Comparison of ENCODE assay signal across 2 cellular contexts in genomic region chr10:42744134-42744701, GRCh38.
TF ChIP-seq lines count a peak whose summit lies in the region.

No MANE protein-coding gene starts in this region.

TF ChIP-seq in SK-N-SH, 30 proteins besides CTCF, POLR2A, EP300 and RAD21:
- TF ChIP-seq MEF2A (IDR thresholded peaks at IDR 0.05; ENCODE audit: borderline replicate concordance, low read depth) (no peak), GATA2 (CRISPR knock-in tag; IDR thresholded peaks at IDR 0.05) (no peak), TCF12 (IDR thresholded peaks at IDR 0.05) (no peak), SIN3A (IDR thresholded peaks at IDR 0.05; ENCODE audit: borderline replicate concordance, low read depth, low read length) (no peak), MXI1 (IDR thresholded peaks at IDR 0.05; ENCODE audit: low read depth, low read length) (no peak), SMC3 (IDR thresholded peaks at IDR 0.05; ENCODE audit: low read depth, low read length) (no peak), USF2 (IDR thresholded peaks at IDR 0.05; ENCODE audit: borderline replicate concordance, low read depth, low read length) (no peak), JUND (IDR thresholded peaks at IDR 0.05) (no peak), PBX3 (IDR thresholded peaks at IDR 0.05) (no peak)
- TF ChIP-seq, protein P1, sequence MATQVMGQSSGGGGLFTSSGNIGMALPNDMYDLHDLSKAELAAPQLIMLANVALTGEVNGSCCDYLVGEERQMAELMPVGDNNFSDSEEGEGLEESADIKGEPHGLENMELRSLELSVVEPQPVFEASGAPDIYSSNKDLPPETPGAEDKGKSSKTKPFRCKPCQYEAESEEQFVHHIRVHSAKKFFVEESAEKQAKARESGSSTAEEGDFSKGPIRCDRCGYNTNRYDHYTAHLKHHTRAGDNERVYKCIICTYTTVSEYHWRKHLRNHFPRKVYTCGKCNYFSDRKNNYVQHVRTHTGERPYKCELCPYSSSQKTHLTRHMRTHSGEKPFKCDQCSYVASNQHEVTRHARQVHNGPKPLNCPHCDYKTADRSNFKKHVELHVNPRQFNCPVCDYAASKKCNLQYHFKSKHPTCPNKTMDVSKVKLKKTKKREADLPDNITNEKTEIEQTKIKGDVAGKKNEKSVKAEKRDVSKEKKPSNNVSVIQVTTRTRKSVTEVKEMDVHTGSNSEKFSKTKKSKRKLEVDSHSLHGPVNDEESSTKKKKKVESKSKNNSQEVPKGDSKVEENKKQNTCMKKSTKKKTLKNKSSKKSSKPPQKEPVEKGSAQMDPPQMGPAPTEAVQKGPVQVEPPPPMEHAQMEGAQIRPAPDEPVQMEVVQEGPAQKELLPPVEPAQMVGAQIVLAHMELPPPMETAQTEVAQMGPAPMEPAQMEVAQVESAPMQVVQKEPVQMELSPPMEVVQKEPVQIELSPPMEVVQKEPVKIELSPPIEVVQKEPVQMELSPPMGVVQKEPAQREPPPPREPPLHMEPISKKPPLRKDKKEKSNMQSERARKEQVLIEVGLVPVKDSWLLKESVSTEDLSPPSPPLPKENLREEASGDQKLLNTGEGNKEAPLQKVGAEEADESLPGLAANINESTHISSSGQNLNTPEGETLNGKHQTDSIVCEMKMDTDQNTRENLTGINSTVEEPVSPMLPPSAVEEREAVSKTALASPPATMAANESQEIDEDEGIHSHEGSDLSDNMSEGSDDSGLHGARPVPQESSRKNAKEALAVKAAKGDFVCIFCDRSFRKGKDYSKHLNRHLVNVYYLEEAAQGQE (IDR thresholded peaks at IDR 0.05; ENCODE audit: low read depth, low read length): no peak
TF ChIP-seq in SK-N-SH: peak in this region for 0.

TF ChIP-seq in SK-N-SH treated with all-trans-retinoic acid at 6 μM for 48 hours, 23 proteins besides CTCF, POLR2A, EP300 and RAD21:
- TF ChIP-seq SNAI2 (CRISPR knock-in tag; IDR thresholded peaks at IDR 0.05) (no peak), ARNTL (CRISPR knock-in tag; IDR thresholded peaks at IDR 0.05; ENCODE audit: borderline replicate concordance, low read depth) (no peak), ESRRG (CRISPR knock-in tag; IDR thresholded peaks at IDR 0.05) (no peak), TCF4 (CRISPR knock-in tag; IDR thresholded peaks at IDR 0.05; ENCODE audit: borderline replicate concordance) (no peak), BACH2 (CRISPR knock-in tag; IDR thresholded peaks at IDR 0.05; ENCODE audit: borderline replicate concordance) (no peak), POU6F1 (CRISPR knock-in tag; IDR thresholded peaks at IDR 0.05; ENCODE audit: borderline replicate concordance, low read depth) (no peak), CSDC2 (CRISPR knock-in tag; IDR thresholded peaks at IDR 0.05) (no peak), ZC3H10 (CRISPR knock-in tag; IDR thresholded peaks at IDR 0.05) (no peak), ZFP30 (CRISPR knock-in tag; IDR thresholded peaks at IDR 0.05) (no peak), TOX (CRISPR knock-in tag; IDR thresholded peaks at IDR 0.05; ENCODE audit: borderline replicate concordance) (no peak), ZNF70 (CRISPR knock-in tag; IDR thresholded peaks at IDR 0.05) (no peak)
- TF ChIP-seq, protein P2, sequence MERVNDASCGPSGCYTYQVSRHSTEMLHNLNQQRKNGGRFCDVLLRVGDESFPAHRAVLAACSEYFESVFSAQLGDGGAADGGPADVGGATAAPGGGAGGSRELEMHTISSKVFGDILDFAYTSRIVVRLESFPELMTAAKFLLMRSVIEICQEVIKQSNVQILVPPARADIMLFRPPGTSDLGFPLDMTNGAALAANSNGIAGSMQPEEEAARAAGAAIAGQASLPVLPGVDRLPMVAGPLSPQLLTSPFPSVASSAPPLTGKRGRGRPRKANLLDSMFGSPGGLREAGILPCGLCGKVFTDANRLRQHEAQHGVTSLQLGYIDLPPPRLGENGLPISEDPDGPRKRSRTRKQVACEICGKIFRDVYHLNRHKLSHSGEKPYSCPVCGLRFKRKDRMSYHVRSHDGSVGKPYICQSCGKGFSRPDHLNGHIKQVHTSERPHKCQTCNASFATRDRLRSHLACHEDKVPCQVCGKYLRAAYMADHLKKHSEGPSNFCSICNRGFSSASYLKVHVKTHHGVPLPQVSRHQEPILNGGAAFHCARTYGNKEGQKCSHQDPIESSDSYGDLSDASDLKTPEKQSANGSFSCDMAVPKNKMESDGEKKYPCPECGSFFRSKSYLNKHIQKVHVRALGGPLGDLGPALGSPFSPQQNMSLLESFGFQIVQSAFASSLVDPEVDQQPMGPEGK (CRISPR knock-in tag; IDR thresholded peaks at IDR 0.05; ENCODE audit: borderline replicate concordance): no peak
- TF ChIP-seq, protein P3, sequence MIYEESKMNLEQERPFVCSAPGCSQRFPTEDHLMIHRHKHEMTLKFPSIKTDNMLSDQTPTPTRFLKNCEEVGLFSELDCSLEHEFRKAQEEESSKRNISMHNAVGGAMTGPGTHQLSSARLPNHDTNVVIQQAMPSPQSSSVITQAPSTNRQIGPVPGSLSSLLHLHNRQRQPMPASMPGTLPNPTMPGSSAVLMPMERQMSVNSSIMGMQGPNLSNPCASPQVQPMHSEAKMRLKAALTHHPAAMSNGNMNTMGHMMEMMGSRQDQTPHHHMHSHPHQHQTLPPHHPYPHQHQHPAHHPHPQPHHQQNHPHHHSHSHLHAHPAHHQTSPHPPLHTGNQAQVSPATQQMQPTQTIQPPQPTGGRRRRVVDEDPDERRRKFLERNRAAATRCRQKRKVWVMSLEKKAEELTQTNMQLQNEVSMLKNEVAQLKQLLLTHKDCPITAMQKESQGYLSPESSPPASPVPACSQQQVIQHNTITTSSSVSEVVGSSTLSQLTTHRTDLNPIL (CRISPR knock-in tag; IDR thresholded peaks at IDR 0.05; ENCODE audit: low read depth): no peak
